ENCODE assay signal across 8 cellular contexts in genomic region chr2:232365621-232366321, GRCh38. TPM values are rescaled to one million over a fixed set of nuclear protein-coding genes. Genes with fewer than 3 reads are reported as not detected.
A peak's percentile ranks its signal among the peaks of the same experiment; 100 is the strongest.
DNase-seq lines count a peak whose midpoint lies in the region; ATAC-seq and TF ChIP-seq lines count a peak whose summit lies in the region.

No MANE protein-coding gene starts in this region.

- no peak overlapping the region for H3K4me3 ChIP-seq in brain microvascular endothelial cell (ENCODE audit: low read depth, low read length)
- H3K4me3 ChIP-seq in mucosa of descending colon: no peak overlapping the region

- TF ChIP-seq CTCF in brain microvascular endothelial cell (IDR thresholded peaks at IDR 0.05; ENCODE audit: low read depth, low read length, missing control alignments) (peak; percentile 72), mucosa of descending colon (IDR thresholded peaks at IDR 0.05) (no peak)

- no peaks in the 10 kb centered on the region for H3K27me3 ChIP-seq in brain microvascular endothelial cell (replicated peaks)

- peak; percentile 85 for ATAC-seq in mucosa of descending colon
- no peak for ATAC-seq in GM21717 (IDR thresholded peaks at IDR 0.05; ENCODE audit: unreplicated experiment)
- no peak for ATAC-seq in GM21423 (IDR thresholded peaks at IDR 0.05; ENCODE audit: unreplicated experiment)
- ATAC-seq in HG02981 (IDR thresholded peaks at IDR 0.05; ENCODE audit: unreplicated experiment): no peak

- H3K4me1 ChIP-seq in mucosa of descending colon (ENCODE audit: low read depth): no peaks in the 10 kb centered on the region

- in situ Hi-C loops in brain microvascular endothelial cell (cut with HindIII; ENCODE audit: low pct_ligation_motif_present, low sequenced_read_pairs): no loop called here

- DNase-seq in NCI-H345 (lab: John Stamatoyannopoulos, UW): peak; percentile 24
- DNase-seq in NCI-H345 treated with DMSO at 0.1 percent for 48 hours (lab: John Stamatoyannopoulos, UW; ENCODE audit: unreplicated experiment): no peak
- DNase-seq in M059J (ENCODE audit: low read depth): peak; percentile 79
- DNase-seq in brain microvascular endothelial cell: peak; percentile 48
- peak in 2 of 3 donors; percentile 35 to 58 for DNase-seq in mucosa of descending colon

- no peak overlapping the region for H3K27ac ChIP-seq in brain microvascular endothelial cell

- H3K9me3 ChIP-seq in mucosa of descending colon: no peaks in the 10 kb centered on the region

- H3K36me3 ChIP-seq in brain microvascular endothelial cell (replicated peaks) (no peaks in the 10 kb centered on the region), mucosa of descending colon (ENCODE audit: low read depth) (no peaks in the 10 kb centered on the region)

- intact Hi-C loops in mucosa of descending colon (cut with DNase I, micrococcal nuclease): no loop called here

RNA-seq across cellular contexts. Expression of gene ALPP, which starts 12.8 kb away (rescaled TPM):
- 0.59 and 1.5 TPM in 2 replicates for total RNA-seq in M059J (2014; rRNA removed; shearing (Covaris generic))
- 1 to 10 TPM in 1 of 3 donors, not detected in 2; 1.2 TPM for total RNA-seq in mucosa of descending colon

RNA-seq across cellular contexts. Expression of gene ALPG, which starts 40.9 kb away (rescaled TPM):
- not detected in 2 replicates for total RNA-seq in M059J (2014; rRNA removed; shearing (Covaris generic))
- 1 to 10 TPM in 1 of 3 donors, under 1 TPM in 2; 0.54 to 8.1 (median 0.61) TPM for total RNA-seq in mucosa of descending colon
